In genomic region chr17:57420674-57421392, GRCh38 we compare ENCODE assay signal across 2 cellular contexts.
TF ChIP-seq lines count a peak whose summit lies in the region.

No MANE protein-coding gene starts in this region.

TF ChIP-seq in SK-N-SH, 30 proteins besides CTCF, POLR2A, EP300 and RAD21:
- peak; percentile 32; the same call in 1 of the 2 replicates for TF ChIP-seq USF2 (IDR thresholded peaks at IDR 0.05; ENCODE audit: borderline replicate concordance, low read depth, low read length)
- TF ChIP-seq RCOR1 (IDR thresholded peaks at IDR 0.05; ENCODE audit: low read length) = peak; percentile 93
- 0 out of 2 replicates have a peak, but pooled peaks have one; percentile 31 for TF ChIP-seq POLR2AphosphoS5 (IDR thresholded peaks at IDR 0.05; ENCODE audit: low read depth, low read length)
- peak; percentile 27; the same call in 1 of the 2 replicates for TF ChIP-seq TCF12 (IDR thresholded peaks at IDR 0.05)
- TF ChIP-seq YY1 (IDR thresholded peaks at IDR 0.05; ENCODE audit: low read depth) = no peak
- peak; percentile 87 for TF ChIP-seq CHD2 (IDR thresholded peaks at IDR 0.05; ENCODE audit: low read length, partially characterized antibody)
- 0 out of 2 replicates have a peak, but pooled peaks have one; percentile 18 for TF ChIP-seq ZBTB33 (IDR thresholded peaks at IDR 0.05; ENCODE audit: borderline replicate concordance, low read depth)
- peak; percentile 76 for TF ChIP-seq GATA2 (CRISPR knock-in tag; IDR thresholded peaks at IDR 0.05)
- TF ChIP-seq, protein P1, sequence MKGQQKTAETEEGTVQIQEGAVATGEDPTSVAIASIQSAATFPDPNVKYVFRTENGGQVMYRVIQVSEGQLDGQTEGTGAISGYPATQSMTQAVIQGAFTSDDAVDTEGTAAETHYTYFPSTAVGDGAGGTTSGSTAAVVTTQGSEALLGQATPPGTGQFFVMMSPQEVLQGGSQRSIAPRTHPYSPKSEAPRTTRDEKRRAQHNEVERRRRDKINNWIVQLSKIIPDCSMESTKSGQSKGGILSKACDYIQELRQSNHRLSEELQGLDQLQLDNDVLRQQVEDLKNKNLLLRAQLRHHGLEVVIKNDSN (IDR thresholded peaks at IDR 0.05; ENCODE audit: borderline replicate concordance, low read depth) = peak; percentile 52; the same call in 1 of the 2 replicates
- TF ChIP-seq TAF1 (IDR thresholded peaks at IDR 0.05; ENCODE audit: borderline replicate concordance, low read depth, low read length) = no peak
- no peak for TF ChIP-seq SMC3 (IDR thresholded peaks at IDR 0.05; ENCODE audit: low read depth, low read length)
- no peak for TF ChIP-seq NRF1 (IDR thresholded peaks at IDR 0.05; ENCODE audit: low read depth, low read length)
- no peak for TF ChIP-seq IRF3 (IDR thresholded peaks at IDR 0.05; ENCODE audit: low read depth, low read length)
- TF ChIP-seq FOXJ3 (CRISPR knock-in tag; IDR thresholded peaks at IDR 0.05) = peak; percentile 79
- TF ChIP-seq MXI1 (IDR thresholded peaks at IDR 0.05; ENCODE audit: low read depth, low read length) = peak; percentile 93

TF ChIP-seq in neural cell, 6 proteins besides CTCF, POLR2A, EP300 and RAD21:
- TF ChIP-seq REST (IDR thresholded peaks at IDR 0.05; ENCODE audit: borderline replicate concordance) (no peak), TAF1 (IDR thresholded peaks at IDR 0.05; ENCODE audit: low read depth) (no peak), MXI1 (conservative IDR thresholded peaks at IDR 0.05; ENCODE audit: poor library complexity, severe bottlenecking) (no peak), SMC3 (conservative IDR thresholded peaks at IDR 0.05; ENCODE audit: poor library complexity) (no peak), EZH2 (IDR thresholded peaks at IDR 0.05; ENCODE audit: borderline replicate concordance, insufficient read depth, low read length, poor library complexity, severe bottlenecking) (no peak), POLR2AphosphoS5 (IDR thresholded peaks at IDR 0.05) (no peak)
